ENCODE assay signal across 1 cellular context in the genomic region with DNA sequence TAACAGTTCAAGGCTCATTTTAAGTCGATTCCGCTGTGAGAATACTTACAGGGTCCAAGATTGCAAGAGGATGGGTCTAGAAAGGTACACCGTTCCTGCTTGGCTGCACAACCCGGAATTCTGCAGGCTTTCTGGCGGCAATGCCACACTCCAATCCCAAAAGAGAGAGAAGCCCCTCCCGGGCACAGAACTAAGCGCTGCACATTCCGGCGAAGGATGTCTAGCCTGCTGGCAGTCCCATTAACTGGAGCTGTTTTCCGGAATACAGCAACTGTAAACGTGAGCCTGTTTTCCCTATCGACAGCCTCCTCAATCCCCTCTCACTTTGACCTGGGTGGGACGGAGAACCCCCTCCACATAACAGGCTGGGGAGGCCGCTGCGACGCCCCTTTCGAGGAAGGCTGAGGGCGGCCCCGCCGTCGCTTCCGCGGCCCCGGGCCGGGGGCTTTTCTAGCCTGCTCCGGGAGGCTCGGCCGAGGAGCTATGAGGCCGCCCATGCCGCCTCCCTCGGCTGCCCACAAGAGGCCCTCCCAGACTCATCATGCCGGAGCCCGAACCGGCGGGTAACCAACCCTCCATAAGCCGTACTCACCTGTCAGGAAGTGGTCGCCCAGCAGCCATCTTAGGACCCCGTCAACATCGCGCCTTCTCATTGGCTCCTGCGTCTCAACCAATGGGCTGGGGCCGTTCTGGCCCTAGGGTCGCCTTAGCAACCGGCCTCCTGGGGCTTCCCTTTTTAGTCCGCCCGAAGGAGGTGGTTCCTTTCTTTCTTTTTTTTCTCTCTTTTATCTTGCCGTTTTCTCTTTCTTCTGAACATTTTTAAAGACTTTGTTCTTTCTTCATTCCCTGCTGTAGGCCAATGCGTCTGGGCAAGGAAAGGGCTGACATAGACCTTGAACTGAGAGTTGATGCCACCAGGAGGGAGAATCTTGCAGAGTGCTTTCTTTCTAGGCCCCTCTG.
TF ChIP-seq lines count a peak whose summit lies in the region.

Gene FAM204A (minus strand): TSS at position 647 of the 960 bp plus-strand sequence. CDS start 5,909 bp downstream, outside the sequence.

TF ChIP-seq in K562, 482 proteins besides CTCF, POLR2A, EP300 and RAD21 (continued from another document):
- no peak for TF ChIP-seq REST (CRISPR knock-in tag; IDR thresholded peaks at IDR 0.05; ENCODE audit: low read depth)
- no peak for TF ChIP-seq XRCC4 (IDR thresholded peaks at IDR 0.05; ENCODE audit: extremely low read depth, insufficient read depth, insufficient read length)
- TF ChIP-seq ZNF717 (CRISPR knock-in tag; IDR thresholded peaks at IDR 0.05) = no peak
- TF ChIP-seq ZSCAN32 (CRISPR knock-in tag; IDR thresholded peaks at IDR 0.05) = no peak
- TF ChIP-seq, protein P1, sequence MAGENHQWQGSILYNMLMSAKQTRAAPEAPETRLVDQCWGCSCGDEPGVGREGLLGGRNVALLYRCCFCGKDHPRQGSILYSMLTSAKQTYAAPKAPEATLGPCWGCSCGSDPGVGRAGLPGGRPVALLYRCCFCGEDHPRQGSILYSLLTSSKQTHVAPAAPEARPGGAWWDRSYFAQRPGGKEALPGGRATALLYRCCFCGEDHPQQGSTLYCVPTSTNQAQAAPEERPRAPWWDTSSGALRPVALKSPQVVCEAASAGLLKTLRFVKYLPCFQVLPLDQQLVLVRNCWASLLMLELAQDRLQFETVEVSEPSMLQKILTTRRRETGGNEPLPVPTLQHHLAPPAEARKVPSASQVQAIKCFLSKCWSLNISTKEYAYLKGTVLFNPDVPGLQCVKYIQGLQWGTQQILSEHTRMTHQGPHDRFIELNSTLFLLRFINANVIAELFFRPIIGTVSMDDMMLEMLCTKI (IDR thresholded peaks at IDR 0.05; ENCODE audit: partially characterized antibody) = no peak
- no peak for TF ChIP-seq ZBTB2 (IDR thresholded peaks at IDR 0.05)
- TF ChIP-seq, protein P2, sequence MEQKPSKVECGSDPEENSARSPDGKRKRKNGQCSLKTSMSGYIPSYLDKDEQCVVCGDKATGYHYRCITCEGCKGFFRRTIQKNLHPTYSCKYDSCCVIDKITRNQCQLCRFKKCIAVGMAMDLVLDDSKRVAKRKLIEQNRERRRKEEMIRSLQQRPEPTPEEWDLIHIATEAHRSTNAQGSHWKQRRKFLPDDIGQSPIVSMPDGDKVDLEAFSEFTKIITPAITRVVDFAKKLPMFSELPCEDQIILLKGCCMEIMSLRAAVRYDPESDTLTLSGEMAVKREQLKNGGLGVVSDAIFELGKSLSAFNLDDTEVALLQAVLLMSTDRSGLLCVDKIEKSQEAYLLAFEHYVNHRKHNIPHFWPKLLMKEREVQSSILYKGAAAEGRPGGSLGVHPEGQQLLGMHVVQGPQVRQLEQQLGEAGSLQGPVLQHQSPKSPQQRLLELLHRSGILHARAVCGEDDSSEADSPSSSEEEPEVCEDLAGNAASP (IDR thresholded peaks at IDR 0.05) = no peak
- TF ChIP-seq ZNF274 (IDR thresholded peaks at IDR 0.05; ENCODE audit: borderline replicate concordance, low read depth, low read length) = no peak
- TF ChIP-seq, protein P3, sequence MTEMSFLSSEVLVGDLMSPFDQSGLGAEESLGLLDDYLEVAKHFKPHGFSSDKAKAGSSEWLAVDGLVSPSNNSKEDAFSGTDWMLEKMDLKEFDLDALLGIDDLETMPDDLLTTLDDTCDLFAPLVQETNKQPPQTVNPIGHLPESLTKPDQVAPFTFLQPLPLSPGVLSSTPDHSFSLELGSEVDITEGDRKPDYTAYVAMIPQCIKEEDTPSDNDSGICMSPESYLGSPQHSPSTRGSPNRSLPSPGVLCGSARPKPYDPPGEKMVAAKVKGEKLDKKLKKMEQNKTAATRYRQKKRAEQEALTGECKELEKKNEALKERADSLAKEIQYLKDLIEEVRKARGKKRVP (CRISPR knock-in tag; IDR thresholded peaks at IDR 0.05) = no peak
- TF ChIP-seq IRF2 (CRISPR knock-in tag; IDR thresholded peaks at IDR 0.05) = no peak
- TF ChIP-seq POLR2G (IDR thresholded peaks at IDR 0.05; ENCODE audit: low read depth, low read length) = peak; percentile 85
- no peak for TF ChIP-seq ZNF174 (CRISPR knock-in tag; IDR thresholded peaks at IDR 0.05)
- no peak for TF ChIP-seq ZNF699 (CRISPR knock-in tag; IDR thresholded peaks at IDR 0.05; ENCODE audit: insufficient replicate concordance)
- no peak for TF ChIP-seq ZNF282 (CRISPR knock-in tag; IDR thresholded peaks at IDR 0.05)
- TF ChIP-seq SP1 (CRISPR knock-in tag; IDR thresholded peaks at IDR 0.05) = no peak
- TF ChIP-seq SIRT6 (IDR thresholded peaks at IDR 0.05; ENCODE audit: low read depth, low read length) = no peak
- TF ChIP-seq ZNF316 (IDR thresholded peaks at IDR 0.05) = no peak
- peak; percentile 86 for TF ChIP-seq MXI1 (IDR thresholded peaks at IDR 0.05; ENCODE audit: low read depth, low read length)
- TF ChIP-seq MYC (IDR thresholded peaks at IDR 0.05; ENCODE audit: low read depth, low read length) = peak; percentile 42; the same call in 1 of the 2 replicates
- TF ChIP-seq MYC (CRISPR knock-in tag; IDR thresholded peaks at IDR 0.05; ENCODE audit: borderline replicate concordance, low read depth) = no peak
- TF ChIP-seq, protein P4, sequence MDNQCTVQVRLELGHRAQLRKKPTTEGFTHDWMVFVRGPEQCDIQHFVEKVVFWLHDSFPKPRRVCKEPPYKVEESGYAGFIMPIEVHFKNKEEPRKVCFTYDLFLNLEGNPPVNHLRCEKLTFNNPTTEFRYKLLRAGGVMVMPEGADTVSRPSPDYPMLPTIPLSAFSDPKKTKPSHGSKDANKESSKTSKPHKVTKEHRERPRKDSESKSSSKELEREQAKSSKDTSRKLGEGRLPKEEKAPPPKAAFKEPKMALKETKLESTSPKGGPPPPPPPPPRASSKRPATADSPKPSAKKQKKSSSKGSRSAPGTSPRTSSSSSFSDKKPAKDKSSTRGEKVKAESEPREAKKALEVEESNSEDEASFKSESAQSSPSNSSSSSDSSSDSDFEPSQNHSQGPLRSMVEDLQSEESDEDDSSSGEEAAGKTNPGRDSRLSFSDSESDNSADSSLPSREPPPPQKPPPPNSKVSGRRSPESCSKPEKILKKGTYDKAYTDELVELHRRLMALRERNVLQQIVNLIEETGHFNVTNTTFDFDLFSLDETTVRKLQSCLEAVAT (IDR thresholded peaks at IDR 0.05) = peak in 1 of 2 experiments; percentile 72; a peak in 1 of 4 replicates
- TF ChIP-seq CREBBP (IDR thresholded peaks at IDR 0.05; ENCODE audit: low read depth, low read length) = no peak
- TF ChIP-seq KDM1A (IDR thresholded peaks at IDR 0.05) = no peak
- TF ChIP-seq ZNF584 (CRISPR knock-in tag; IDR thresholded peaks at IDR 0.05; ENCODE audit: low read depth) = no peak
- TF ChIP-seq ETV5 (CRISPR knock-in tag; IDR thresholded peaks at IDR 0.05; ENCODE audit: low read depth) = peak; percentile 19; the same call in 1 of the 2 replicates
- no peak for TF ChIP-seq NR2F6 (CRISPR knock-in tag; IDR thresholded peaks at IDR 0.05)
- no peak for TF ChIP-seq MYBL2 (IDR thresholded peaks at IDR 0.05; ENCODE audit: low read depth)
- no peak for TF ChIP-seq MYBL2 (CRISPR knock-in tag; IDR thresholded peaks at IDR 0.05; ENCODE audit: borderline replicate concordance)
- no peak for TF ChIP-seq TRIM28 (IDR thresholded peaks at IDR 0.05)
- no peak for TF ChIP-seq NFIX (CRISPR knock-in tag; IDR thresholded peaks at IDR 0.05; ENCODE audit: low read depth)
- TF ChIP-seq TARDBP (IDR thresholded peaks at IDR 0.05) = no peak
- TF ChIP-seq, protein P5, sequence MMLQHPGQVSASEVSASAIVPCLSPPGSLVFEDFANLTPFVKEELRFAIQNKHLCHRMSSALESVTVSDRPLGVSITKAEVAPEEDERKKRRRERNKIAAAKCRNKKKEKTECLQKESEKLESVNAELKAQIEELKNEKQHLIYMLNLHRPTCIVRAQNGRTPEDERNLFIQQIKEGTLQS (IDR thresholded peaks at IDR 0.05) = no peak
- TF ChIP-seq, protein P5 (CRISPR knock-in tag; conservative IDR thresholded peaks at IDR 0.05) = no peak
- TF ChIP-seq HNRNPUL1 (IDR thresholded peaks at IDR 0.05; ENCODE audit: low read length) = no peak
- TF ChIP-seq PRPF4 (IDR thresholded peaks at IDR 0.05; ENCODE audit: insufficient read depth, low read depth, low read length, poor library complexity, severe bottlenecking) = no peak
- peak; percentile 98 for TF ChIP-seq NEUROD1 (IDR thresholded peaks at IDR 0.05; ENCODE audit: borderline replicate concordance, low read depth, low read length, partially characterized antibody)
- no peak for TF ChIP-seq LCOR (CRISPR knock-in tag; IDR thresholded peaks at IDR 0.05)
- 0 out of 2 replicates have a peak, but pooled peaks have one; percentile 5 for TF ChIP-seq NCOR1 (IDR thresholded peaks at IDR 0.05)
- TF ChIP-seq ZNF77 (CRISPR knock-in tag; IDR thresholded peaks at IDR 0.05) = no peak
- no peak for TF ChIP-seq ZNF224 (CRISPR knock-in tag; IDR thresholded peaks at IDR 0.05)
- no peak for TF ChIP-seq ZNF280A (IDR thresholded peaks at IDR 0.05; ENCODE audit: low read depth, partially characterized antibody)
- TF ChIP-seq RAD51 (IDR thresholded peaks at IDR 0.05; ENCODE audit: borderline replicate concordance, low read depth) = no peak
- TF ChIP-seq FOXK1 (CRISPR knock-in tag; IDR thresholded peaks at IDR 0.05; ENCODE audit: borderline replicate concordance) = no peak
- TF ChIP-seq PREB (CRISPR knock-in tag; IDR thresholded peaks at IDR 0.05) = no peak
- no peak for TF ChIP-seq MAFG (tag; conservative IDR thresholded peaks at IDR 0.05)
